Comparison of ENCODE assay signal across 15 cellular contexts in genomic region chr18:46239549-46239948, GRCh38.
DNase-seq lines count a peak whose midpoint lies in the region; ATAC-seq and TF ChIP-seq lines count a peak whose summit lies in the region.
"Had no signal": no experiment of that assay in that cellular context is flagged by ENCODE, and none has a peak within 500 bp of the region (broad histone marks: within the 10 kb centered on the region; RNA-seq: fewer than 3 reads in every experiment).

No MANE protein-coding gene starts in this region.

- H3K27ac Mint-ChIP-seq in naive thymus-derived CD8-positive, alpha-beta T cell: peak overlapping the region in 6 of 10 donors; percentile 0 to 75 (median 40)

- H3K9me3 ChIP-seq in GM23248 (ENCODE audit: low read depth) (no peaks in the 10 kb centered on the region), WERI-Rb-1 (ENCODE audit: severe bottlenecking) (no peaks in the 10 kb centered on the region)
- H3K9me3 ChIP-seq: Caco-2 had no signal

- H3K4me1 Mint-ChIP-seq in naive thymus-derived CD8-positive, alpha-beta T cell: peaks cover 13 to 53% (median 37%) of the 10 kb centered on the region in 4 donors

- intact Hi-C loops in posterior cingulate gyrus (cut with DNase I): no loop called here

- no peaks in the 10 kb centered on the region; the same call in 1 of the 2 replicates for H3F3A ChIP-seq in GM23248 (ENCODE audit: insufficient read depth)

- no peak overlapping the region for H2AFZ ChIP-seq in GM23248

- peak overlapping the region; percentile 21 for H3K4me2 ChIP-seq in GM23248 (ENCODE audit: unreplicated experiment)
- H3K4me2 ChIP-seq: KMS-11 had no signal

- POLR2A ChIA-PET in naive thymus-derived CD8-positive, alpha-beta T cell (lab: Charles Lee): no interaction called here

- TF ChIP-seq CTCF in AG10803 (conservative IDR thresholded peaks at IDR 0.05; ENCODE audit: low read length) (no peak), choroid plexus epithelial cell (conservative IDR thresholded peaks at IDR 0.05; ENCODE audit: low read depth, low read length) (no peak), WERI-Rb-1 (IDR thresholded peaks at IDR 0.05; ENCODE audit: low read depth, low read length) (no peak)

- in situ Hi-C loops in GM23248 (cut with MboI): no loop called here

- ATAC-seq in naive thymus-derived CD8-positive, alpha-beta T cell: no peak
- ATAC-seq: Panc1, Right ventricle myocardium inferior had no signal

- no peak overlapping the region for H3K9ac ChIP-seq in GM23248
- H3K9ac ChIP-seq: KMS-11 had no signal

- H3K27me3 Mint-ChIP-seq in naive thymus-derived CD8-positive, alpha-beta T cell: no peaks in the 10 kb centered on the region

- H3K36me3 ChIP-seq in GM23248 (ENCODE audit: low read depth): no peaks in the 10 kb centered on the region
- no peaks in the 10 kb centered on the region for H3K36me3 ChIP-seq in WERI-Rb-1

- H3K36me3 Mint-ChIP-seq in naive thymus-derived CD8-positive, alpha-beta T cell: peaks cover 0 to 29% (median 8%) of the 10 kb centered on the region in 3 donors

- DNase-seq in AG10803 (ENCODE audit: low read depth) (peak; percentile 21), GM23248 (no peak), choroid plexus epithelial cell (ENCODE audit: low read depth) (peak; percentile 33), posterior cingulate gyrus (no peak), WERI-Rb-1 (no peak), epidermal melanocyte (ENCODE audit: insufficient read length, low spot score) (no peak)
- DNase-seq in naive thymus-derived CD8-positive, alpha-beta T cell: no peak
- DNase-seq: Caco-2, NCI-H1092, NCI-H146, NCI-H2081, NCI-H510A had no signal

- no peaks in the 10 kb centered on the region; the same call in 1 of the 2 replicates for H4K20me1 ChIP-seq in GM23248 (ENCODE audit: insufficient read depth)

- no peak overlapping the region for H3K4me3 ChIP-seq in AG10803 (ENCODE audit: low read length)
- no peak overlapping the region for H3K4me3 ChIP-seq in GM23248
- H3K4me3 ChIP-seq in choroid plexus epithelial cell (ENCODE audit: low read depth, low read length): no peak overlapping the region
- H3K4me3 ChIP-seq in WERI-Rb-1 (ENCODE audit: low read depth, low read length): no peak overlapping the region

- no peaks in the 10 kb centered on the region for H3K9me2 ChIP-seq in GM23248 (ENCODE audit: insufficient read depth)

- H3K4me3 Mint-ChIP-seq in naive thymus-derived CD8-positive, alpha-beta T cell: no peak overlapping the region

- H3K27me3 ChIP-seq in GM23248 (replicated peaks; ENCODE audit: insufficient read depth): no peaks in the 10 kb centered on the region
- H3K27me3 ChIP-seq in WERI-Rb-1 (ENCODE audit: insufficient read depth, low read depth, severe bottlenecking): no peaks in the 10 kb centered on the region

- peaks cover 86% of the 10 kb centered on the region for H3K79me2 ChIP-seq in GM23248 (ENCODE audit: insufficient read depth)

- H3K9me3 Mint-ChIP-seq in naive thymus-derived CD8-positive, alpha-beta T cell: no peaks in the 10 kb centered on the region

- H3K4me1 ChIP-seq in GM23248 (ENCODE audit: insufficient read depth): peaks cover 31% of the 10 kb centered on the region
- H3K4me1 ChIP-seq: Caco-2 had no signal

- H3K27ac ChIP-seq in GM23248 (no peak overlapping the region), WERI-Rb-1 (no peak overlapping the region)
- H3K27ac ChIP-seq: KMS-11 had no signal

Comparison
In these comparisons a context has a peak if more than half of its experiments do, and no peak if none do; other contexts are left out.
1. DNase-seq: peak in AG10803 (single experiment) and choroid plexus epithelial cell (single experiment); none in GM23248 (single experiment), naive thymus-derived CD8-positive, alpha-beta T cell (0 of 10), posterior cingulate gyrus (0 of 10), WERI-Rb-1 (single experiment) and epidermal melanocyte (single experiment).